ENCODE assay signal across 25 cellular contexts in genomic region chr19:45224645-45225044, GRCh38. TPM values are rescaled to one million over a fixed set of nuclear protein-coding genes. Genes with fewer than 3 reads are reported as not detected.
A peak's percentile ranks its signal among the peaks of the same experiment; 100 is the strongest.
DNase-seq lines count a peak whose midpoint lies in the region; ATAC-seq, FAIRE-seq and TF ChIP-seq lines count a peak whose summit lies in the region.
"Had no signal": no experiment of that assay in that cellular context is flagged by ENCODE, and none has a peak within 500 bp of the region (broad histone marks: within the 10 kb centered on the region; RNA-seq: fewer than 3 reads in every experiment).

No MANE protein-coding gene starts in this region.

- H3K27ac ChIP-seq in K562 (ENCODE audit: extremely low read depth, low read depth, low read length) (no peak overlapping the region), neuronal stem cell (replicated peaks; ENCODE audit: low read length) (no peak overlapping the region)
- H3K27ac ChIP-seq: 22Rv1, A549, BLaER1 had no signal

- no peak overlapping the region for H3K23ac ChIP-seq in neuronal stem cell (ENCODE audit: low read depth, low read length, poor library complexity)

- ATAC-seq in K562 (no peak), HG03175 (IDR thresholded peaks at IDR 0.05; ENCODE audit: unreplicated experiment) (no peak)
- ATAC-seq: A549 had no signal

- H4K20me1 ChIP-seq in K562 (replicated peaks; ENCODE audit: control insufficient read depth, insufficient read depth, low read length): no peaks in the 10 kb centered on the region
- H4K20me1 ChIP-seq: BLaER1 had no signal

- intact Hi-C loops in K562 (cut with micrococcal nuclease): no loop called here

- peak overlapping the region; percentile 7 for H2AK5ac ChIP-seq in neuronal stem cell (ENCODE audit: low read depth, low read length)

- H3K36me3 ChIP-seq in K562 (ENCODE audit: control insufficient read depth, insufficient read depth, low read length) (peaks cover 2% of the 10 kb centered on the region; the same call in 2 of the 3 replicates), neuronal stem cell (replicated peaks in 1 of 2; ENCODE audit: control insufficient read depth in 2 of 2, insufficient read depth in 2 of 2, low read length in 2 of 2) (no peaks in the 10 kb centered on the region)
- H3K36me3 ChIP-seq: BE2C, BLaER1 had no signal

- TF ChIP-seq POLR2A in K562 (conservative IDR thresholded peaks at IDR 0.05): no peak

- FAIRE-seq in K562 (lab: Jason Lieb, UNC): no peak
- FAIRE-seq: A549, GM12891, GM19239 had no signal

- no peak overlapping the region for H3K18ac ChIP-seq in neuronal stem cell (ENCODE audit: low read length)

- no peak overlapping the region for H4K91ac ChIP-seq in neuronal stem cell (ENCODE audit: low read depth, low read length, poor library complexity)

- no peak overlapping the region for H2BK120ac ChIP-seq in neuronal stem cell (ENCODE audit: low read depth, low read length)

- H3K4me3 ChIP-seq in K562 (no peak overlapping the region), neuronal stem cell (ENCODE audit: low read length in 2 of 2) (no peak overlapping the region)
- H3K4me3 ChIP-seq: A549, BLaER1 had no signal

- H3K79me1 ChIP-seq in neuronal stem cell (ENCODE audit: low read depth, low read length): no peaks in the 10 kb centered on the region

- POLR2A ChIA-PET in K562 (lab: Yijun Ruan, JAX): no interaction called here

- in situ Hi-C loops in K562 (cut with MboI): no loop called here

- TF ChIP-seq EP300 in K562 (IDR thresholded peaks at IDR 0.05; ENCODE audit: low read length): no peak

- TF ChIP-seq CTCF in K562 (IDR thresholded peaks at IDR 0.05 in 2 of 3, conservative IDR thresholded peaks at IDR 0.05 in 1 of 3; ENCODE audit: insufficient read depth in 2 of 3, low read depth in 1 of 3, low read length in 3 of 3) (no peak), GM10266 (IDR thresholded peaks at IDR 0.05; ENCODE audit: control insufficient read depth, insufficient read depth, low read depth, missing control alignments) (no peak)

- H3K4me2 ChIP-seq in K562 (ENCODE audit: insufficient read depth, low read length): no peak overlapping the region
- no peak overlapping the region for H3K4me2 ChIP-seq in neuronal stem cell (ENCODE audit: insufficient read depth, low read length, poor library complexity, severe bottlenecking)
- H3K4me2 ChIP-seq: A549, BLaER1 had no signal

- no peaks in the 10 kb centered on the region for H3K79me2 ChIP-seq in K562 (ENCODE audit: control insufficient read depth, insufficient read depth, low read length)

- peak overlapping the region in 1 of 2 experiments; percentile 14; a peak in 1 of 4 replicates for H3K9ac ChIP-seq in K562 (ENCODE audit: insufficient read depth in 1 of 2, low read depth in 2 of 2, low read length in 2 of 2)
- no peak overlapping the region for H3K9ac ChIP-seq in neuronal stem cell (ENCODE audit: low read depth, low read length, poor library complexity)
- H3K9ac ChIP-seq: BLaER1 had no signal

- H2AFZ ChIP-seq in K562 (ENCODE audit: low read depth, low read length): no peak overlapping the region
- H2AFZ ChIP-seq in neuronal stem cell (ENCODE audit: low read length): no peak overlapping the region

- no peak overlapping the region for H2BK12ac ChIP-seq in neuronal stem cell (ENCODE audit: low read length)

- H3K4me1 ChIP-seq in K562 (replicated peaks in 1 of 2; ENCODE audit: control insufficient read depth in 2 of 2, insufficient read depth in 2 of 2, low read length in 2 of 2) (peaks cover under 1 to 10% of the 10 kb centered on the region in 2 experiments; a peak in 3 of 5 replicates), neuronal stem cell (ENCODE audit: control insufficient read depth in 2 of 2, insufficient read depth in 1 of 2, low read depth in 1 of 2, low read length in 2 of 2) (no peaks in the 10 kb centered on the region)
- H3K4me1 ChIP-seq: A549, BE2C had no signal

- CTCF ChIA-PET in K562 (lab: Yijun Ruan, JAX; ENCODE audit: low intra/inter-chr PET ratio): no interaction called here

- no peak overlapping the region for H3K14ac ChIP-seq in neuronal stem cell (ENCODE audit: low read length)

- no peak overlapping the region for H2BK15ac ChIP-seq in neuronal stem cell (ENCODE audit: low read length)

- no peak for DNase-seq in K562 (ENCODE audit: extremely low read depth in 1 of 4, low spot score in 3 of 4)
- DNase-seq in neuronal stem cell (ENCODE audit: low spot score): no peak
- DNase-seq in GM10266 (ENCODE audit: extremely low spot score): no peak
- DNase-seq: BE2C; C1 segment of cervical spinal cord; CD4-positive, alpha-beta memory T cell; CD4-positive, CD25-positive, alpha-beta regulatory T cell; CD8-positive, alpha-beta memory T cell; COR-L47; DMS 273 treated with DMSO at 0.1 percent for 48 hours; DMS153; DMS53; DMS79; DND-41; EL; GDM1 had no signal

- no peak overlapping the region for H2BK5ac ChIP-seq in neuronal stem cell (ENCODE audit: low read length)

- TF ChIP-seq RAD21 in K562 (CRISPR knock-in tag; conservative IDR thresholded peaks at IDR 0.05 in 1 of 2, IDR thresholded peaks at IDR 0.05 in 1 of 2): no peak

- 56% methylated on average over 9 of the region's 11 CpGs for WGBS in K562 (ENCODE audit: insufficient coverage, low coverage, missing lambda C conversion rate)
- whole genome bisulfite sequencing in neuronal stem cell (ENCODE audit: extremely low coverage in 2 of 2, insufficient read length in 2 of 2, insufficient replicate concordance in 1 of 2), 2 donors: no CpG with 5 or more reads among the region's 11 CpGs

- no TSS peak for BruUV-seq in K562 (replicated peaks; lab: Mats Ljungman, UMichigan)

- H3K9me1 ChIP-seq in K562 (ENCODE audit: control insufficient read depth, insufficient read depth, low read length): no peaks in the 10 kb centered on the region

- no peaks in the 10 kb centered on the region for H3K9me3 ChIP-seq in K562 (replicated peaks; ENCODE audit: control insufficient read depth, insufficient read depth, low read depth, low read length)
- H3K9me3 ChIP-seq in neuronal stem cell (replicated peaks in 1 of 2; ENCODE audit: control insufficient read depth in 2 of 2, insufficient read depth in 1 of 2, low read depth in 1 of 2, low read length in 2 of 2): no peaks in the 10 kb centered on the region
- H3K9me3 ChIP-seq: A549, BE2C, BLaER1 had no signal

- no peaks in the 10 kb centered on the region for H3K27me3 ChIP-seq in K562 (ENCODE audit: control insufficient read depth in 2 of 2, insufficient read depth in 2 of 2, low read length in 2 of 2)
- H3K27me3 ChIP-seq in neuronal stem cell (ENCODE audit: control insufficient read depth in 3 of 3, insufficient read depth in 3 of 3, low read depth in 1 of 3, low read length in 3 of 3): peaks cover 0 to 4% (median 0%) of the 10 kb centered on the region in 3 experiments
- H3K27me3 ChIP-seq: BLaER1 had no signal

- H4K8ac ChIP-seq in neuronal stem cell (ENCODE audit: low read depth, low read length): no peak overlapping the region

- H3K4ac ChIP-seq in neuronal stem cell (ENCODE audit: low read length): no peak overlapping the region

RNA-seq across cellular contexts. Expression of gene EXOC3L2, which starts 20.6 kb away (rescaled TPM):
- 2.7 and 12.8 TPM in 2 replicates for total RNA-seq in K562 (2011; cell fraction: chromatin; rRNA removed; ENCODE audit: low replicate concordance)
- 14.5 and 16.8 TPM in 2 replicates for total RNA-seq in K562 (2011; cell fraction: nucleolus; rRNA removed)
- 5.2 and 5.7 TPM in 2 replicates for total RNA-seq in K562 (2011; cell fraction: nucleoplasm; rRNA removed)
- total RNA-seq in K562 (2014; rRNA removed): 12.3 and 13.3 TPM in 2 replicates
- 0.96 and 1.3 TPM in 2 replicates for total RNA-seq in K562 (2014; rRNA removed; fragmentation: Illumina TruSeq; extraction: Trizol)
- 2.0 and 2.1 TPM in 2 replicates for total RNA-seq in K562 (2015; rRNA removed; fragmentation: Illumina TruSeq; extraction: Trizol)
- 15.5 and 19.0 TPM in 2 replicates for total RNA-seq in K562 (2021)
- 3.1 and 6.0 TPM in 2 replicates for polyA plus RNA-seq in K562 (2011; rRNA removed)
- 4.1 and 21.2 TPM in 2 replicates for polyA plus RNA-seq in K562 (2011; cell fraction: cytosol; rRNA removed)
- 7.5 and 31.6 TPM in 2 replicates for polyA plus RNA-seq in K562 (2011; cell fraction: nucleus; rRNA removed)
- 14.4 and 19.7 TPM in 2 replicates for polyA plus RNA-seq in K562 (2012)
- 2.4 and 7.8 TPM in 2 replicates for polyA plus RNA-seq in K562 (2014; fragmentation: Illumina TruSeq; extraction: Trizol)
- polyA plus RNA-seq in K562 (2014; fragmentation: Nextera tagmentation; extraction: Ambion mirVana): under 1 TPM; 0.31 to 0.34 TPM
- 6.1 and 6.7 TPM in 2 replicates for polyA plus RNA-seq in K562 (2014; rRNA removed)
- polyA minus RNA-seq in K562 (2011; rRNA and poly(A)+ RNA removed): 0.96 and 2.0 TPM in 2 replicates
- 10.7 and 11.2 TPM in 2 replicates for polyA minus RNA-seq in K562 (2011; cell fraction: cytosol; rRNA and poly(A)+ RNA removed)
- polyA minus RNA-seq in K562 (2011; cell fraction: nucleus; rRNA and poly(A)+ RNA removed): 4.7 and 8.8 TPM in 2 replicates
- polyA plus RNA-seq in neuronal stem cell (2013, experiment 1 of 2): 0.04 TPM
- polyA plus RNA-seq in neuronal stem cell (2013, experiment 2 of 2): 0.04 TPM
- total RNA-seq: A172; CD4-positive, alpha-beta memory T cell; CD4-positive, CD25-positive, alpha-beta regulatory T cell; CD8-positive, alpha-beta memory T cell; G401 had no signal
- polyA plus RNA-seq: CD14-positive monocyte; CD4-positive, alpha-beta memory T cell; CD4-positive, CD25-positive, alpha-beta regulatory T cell; CD8-positive, alpha-beta memory T cell had no signal

RNA-seq across cellular contexts. Expression of gene MARK4, which starts 26.4 kb away (rescaled TPM):
- total RNA-seq in K562 (2011; cell fraction: chromatin; rRNA removed; ENCODE audit: low replicate concordance): 37.2 and 76.7 TPM in 2 replicates
- 24.3 TPM in 2 replicates for total RNA-seq in K562 (2011; cell fraction: nucleolus; rRNA removed)
- 26.7 and 28.1 TPM in 2 replicates for total RNA-seq in K562 (2011; cell fraction: nucleoplasm; rRNA removed)
- total RNA-seq in K562 (2014; rRNA removed): 7.9 and 8.6 TPM in 2 replicates
- total RNA-seq in K562 (2014; rRNA removed; fragmentation: Illumina TruSeq; extraction: Trizol): 6.7 and 6.8 TPM in 2 replicates
- total RNA-seq in K562 (2015; rRNA removed; fragmentation: Illumina TruSeq; extraction: Trizol): 4.2 and 5.2 TPM in 2 replicates
- total RNA-seq in K562 (2021): 24.8 and 29.4 TPM in 2 replicates
- 9.5 and 11.1 TPM in 2 replicates for polyA plus RNA-seq in K562 (2011; rRNA removed)
- 4.4 and 6.2 TPM in 2 replicates for polyA plus RNA-seq in K562 (2011; cell fraction: cytosol; rRNA removed)
- polyA plus RNA-seq in K562 (2011; cell fraction: nucleus; rRNA removed): 9.6 and 10.2 TPM in 2 replicates
- polyA plus RNA-seq in K562 (2012): 15.2 and 27.5 TPM in 2 replicates
- 18.4 and 24.5 TPM in 2 replicates for polyA plus RNA-seq in K562 (2014; fragmentation: Illumina TruSeq; extraction: Trizol)
- under 1 TPM; 0.52 to 0.96 TPM for polyA plus RNA-seq in K562 (2014; fragmentation: Nextera tagmentation; extraction: Ambion mirVana)
- 7.4 and 12.7 TPM in 2 replicates for polyA plus RNA-seq in K562 (2014; rRNA removed)
- 16.3 and 17.7 TPM in 2 replicates for polyA minus RNA-seq in K562 (2011; rRNA and poly(A)+ RNA removed)
- 11.7 and 21.8 TPM in 2 replicates for polyA minus RNA-seq in K562 (2011; cell fraction: cytosol; rRNA and poly(A)+ RNA removed)
- polyA minus RNA-seq in K562 (2011; cell fraction: nucleus; rRNA and poly(A)+ RNA removed): 5.0 and 5.4 TPM in 2 replicates
- 38.8 TPM for polyA plus RNA-seq in neuronal stem cell (2013, experiment 1 of 2)
- 39.8 TPM for polyA plus RNA-seq in neuronal stem cell (2013, experiment 2 of 2)

RNA-seq across cellular contexts. Expression of gene BLOC1S3, which starts 46.1 kb away (rescaled TPM):
- 10.9 and 22.2 TPM in 2 replicates for total RNA-seq in K562 (2011; cell fraction: chromatin; rRNA removed; ENCODE audit: low replicate concordance)
- 17.1 and 20.5 TPM in 2 replicates for total RNA-seq in K562 (2011; cell fraction: nucleolus; rRNA removed)
- total RNA-seq in K562 (2011; cell fraction: nucleoplasm; rRNA removed): 16.6 and 18.9 TPM in 2 replicates
- 5.2 and 9.8 TPM in 2 replicates for total RNA-seq in K562 (2014; rRNA removed)
- total RNA-seq in K562 (2014; rRNA removed; fragmentation: Illumina TruSeq; extraction: Trizol): 3.3 and 3.9 TPM in 2 replicates
- 4.3 and 4.4 TPM in 2 replicates for total RNA-seq in K562 (2015; rRNA removed; fragmentation: Illumina TruSeq; extraction: Trizol)
- 17.1 and 20.2 TPM in 2 replicates for total RNA-seq in K562 (2021)
- 6.2 and 11.4 TPM in 2 replicates for polyA plus RNA-seq in K562 (2011; rRNA removed)
- polyA plus RNA-seq in K562 (2011; cell fraction: cytosol; rRNA removed): 12.4 and 13.2 TPM in 2 replicates
- 9.9 and 10.0 TPM in 2 replicates for polyA plus RNA-seq in K562 (2011; cell fraction: nucleus; rRNA removed)
- 10.1 and 12.7 TPM in 2 replicates for polyA plus RNA-seq in K562 (2012)
- 10.3 and 11.1 TPM in 2 replicates for polyA plus RNA-seq in K562 (2014; fragmentation: Illumina TruSeq; extraction: Trizol)
- polyA plus RNA-seq in K562 (2014; fragmentation: Nextera tagmentation; extraction: Ambion mirVana): 10 to 100 TPM; 12.4 to 16.1 TPM
- 7.6 and 10.4 TPM in 2 replicates for polyA plus RNA-seq in K562 (2014; rRNA removed)
- 6.1 and 9.3 TPM in 2 replicates for polyA minus RNA-seq in K562 (2011; rRNA and poly(A)+ RNA removed)
- 6.8 and 9.4 TPM in 2 replicates for polyA minus RNA-seq in K562 (2011; cell fraction: cytosol; rRNA and poly(A)+ RNA removed)
- polyA minus RNA-seq in K562 (2011; cell fraction: nucleus; rRNA and poly(A)+ RNA removed): 4.2 and 7.1 TPM in 2 replicates
- polyA plus RNA-seq in neuronal stem cell (2013, experiment 1 of 2): 3.6 TPM
- polyA plus RNA-seq in neuronal stem cell (2013, experiment 2 of 2): 3.7 TPM

RNA-seq across cellular contexts. Expression of gene TRAPPC6A, which starts 46.6 kb away (rescaled TPM):
- total RNA-seq in K562 (2011; cell fraction: chromatin; rRNA removed; ENCODE audit: low replicate concordance): 3.4 and 9.5 TPM in 2 replicates
- total RNA-seq in K562 (2011; cell fraction: nucleolus; rRNA removed): 12.4 and 13.0 TPM in 2 replicates
- 5.6 and 7.4 TPM in 2 replicates for total RNA-seq in K562 (2011; cell fraction: nucleoplasm; rRNA removed)
- total RNA-seq in K562 (2014; rRNA removed): 16.6 and 18.8 TPM in 2 replicates
- total RNA-seq in K562 (2014; rRNA removed; fragmentation: Illumina TruSeq; extraction: Trizol): 1.5 and 2.7 TPM in 2 replicates
- 9.5 and 11.6 TPM in 2 replicates for total RNA-seq in K562 (2015; rRNA removed; fragmentation: Illumina TruSeq; extraction: Trizol)
- total RNA-seq in K562 (2021): 17.8 and 20.2 TPM in 2 replicates
- polyA plus RNA-seq in K562 (2011; rRNA removed): 22.4 and 35.8 TPM in 2 replicates
- polyA plus RNA-seq in K562 (2011; cell fraction: cytosol; rRNA removed): 69.0 and 84.4 TPM in 2 replicates
- 28.2 and 34.8 TPM in 2 replicates for polyA plus RNA-seq in K562 (2011; cell fraction: nucleus; rRNA removed)
- polyA plus RNA-seq in K562 (2012): 27.4 and 76.0 TPM in 2 replicates
- polyA plus RNA-seq in K562 (2014; fragmentation: Illumina TruSeq; extraction: Trizol): 5.0 and 14.3 TPM in 2 replicates
- 1 to 10 TPM in 1 of 2 experiments, under 1 TPM in 1; 0.82 to 7.7 TPM for polyA plus RNA-seq in K562 (2014; fragmentation: Nextera tagmentation; extraction: Ambion mirVana)
- polyA plus RNA-seq in K562 (2014; rRNA removed): 23.6 and 28.2 TPM in 2 replicates
- 2.7 and 4.5 TPM in 2 replicates for polyA minus RNA-seq in K562 (2011; rRNA and poly(A)+ RNA removed)
- 5.6 and 15.6 TPM in 2 replicates for polyA minus RNA-seq in K562 (2011; cell fraction: cytosol; rRNA and poly(A)+ RNA removed)
- 4.2 and 5.3 TPM in 2 replicates for polyA minus RNA-seq in K562 (2011; cell fraction: nucleus; rRNA and poly(A)+ RNA removed)
- 50.4 TPM for polyA plus RNA-seq in neuronal stem cell (2013, experiment 1 of 2)
- 51.0 TPM for polyA plus RNA-seq in neuronal stem cell (2013, experiment 2 of 2)
